In genomic region chr11:111334495-111335123, GRCh38 we compare ENCODE assay signal across 1 cellular context.
TF ChIP-seq lines count a peak whose summit lies in the region.

No MANE protein-coding gene starts in this region.

TF ChIP-seq in HepG2, 621 proteins besides CTCF, POLR2A, EP300 and RAD21 (continued from another document and continues in another):
- TF ChIP-seq CREM (IDR thresholded peaks at IDR 0.05) (peak; percentile 83), CREM (CRISPR knock-in tag; IDR thresholded peaks at IDR 0.05) (no peak), ZNF451 (CRISPR knock-in tag; IDR thresholded peaks at IDR 0.05) (no peak), ETV6 (CRISPR knock-in tag; conservative IDR thresholded peaks at IDR 0.05) (no peak), ZFP41 (CRISPR knock-in tag; IDR thresholded peaks at IDR 0.05; ENCODE audit: borderline replicate concordance) (no peak), ZSCAN5A (CRISPR knock-in tag; IDR thresholded peaks at IDR 0.05; ENCODE audit: borderline replicate concordance) (peak; percentile 26; the same call in 1 of the 2 replicates), LCORL (IDR thresholded peaks at IDR 0.05) (peak; percentile 69; the same call in 1 of the 2 replicates), LCORL (CRISPR knock-in tag; IDR thresholded peaks at IDR 0.05) (peak; percentile 94), CREBL2 (CRISPR knock-in tag; IDR thresholded peaks at IDR 0.05; ENCODE audit: borderline replicate concordance) (no peak), ZNF687 (CRISPR knock-in tag; IDR thresholded peaks at IDR 0.05) (peak; percentile 64), ZMYM4 (CRISPR knock-in tag; IDR thresholded peaks at IDR 0.05) (peak; percentile 66), ISL2 (CRISPR knock-in tag; IDR thresholded peaks at IDR 0.05) (peak; percentile 91), ZMAT3 (CRISPR knock-in tag; conservative IDR thresholded peaks at IDR 0.05) (no peak), ZNF879 (CRISPR knock-in tag; IDR thresholded peaks at IDR 0.05) (no peak), HDAC2 (CRISPR knock-in tag; IDR thresholded peaks at IDR 0.05) (peak; percentile 93), STAG1 (CRISPR knock-in tag; IDR thresholded peaks at IDR 0.05) (peak; percentile 37), ATF4 (CRISPR knock-in tag; IDR thresholded peaks at IDR 0.05) (peak in 1 of 2 experiments; percentile 79; a peak in 2 of 4 replicates), JDP2 (CRISPR knock-in tag; IDR thresholded peaks at IDR 0.05; ENCODE audit: borderline replicate concordance) (no peak), SMAD3 (CRISPR knock-in tag; IDR thresholded peaks at IDR 0.05) (no peak; the same call in 1 of the 2 replicates), ZNF24 (IDR thresholded peaks at IDR 0.05) (no peak), ZNF431 (CRISPR knock-in tag; IDR thresholded peaks at IDR 0.05; ENCODE audit: borderline replicate concordance, low read depth) (peak; percentile 70; the same call in 1 of the 2 replicates), HDAC1 (CRISPR knock-in tag; IDR thresholded peaks at IDR 0.05) (peak; percentile 78), TEAD2 (CRISPR knock-in tag; IDR thresholded peaks at IDR 0.05) (no peak), ZFP37 (CRISPR knock-in tag; IDR thresholded peaks at IDR 0.05; ENCODE audit: borderline replicate concordance) (0 out of 2 replicates have a peak, but pooled peaks have one; percentile 60), ZBTB3 (CRISPR knock-in tag; IDR thresholded peaks at IDR 0.05; ENCODE audit: borderline replicate concordance, low read depth) (no peak), BORCS8-MEF2B (CRISPR knock-in tag; IDR thresholded peaks at IDR 0.05) (no peak; the same call in 1 of the 2 replicates), TBP (CRISPR knock-in tag; IDR thresholded peaks at IDR 0.05) (no peak), HOXA9 (CRISPR knock-in tag; IDR thresholded peaks at IDR 0.05; ENCODE audit: borderline replicate concordance) (no peak), ZNF780A (CRISPR knock-in tag; IDR thresholded peaks at IDR 0.05) (no peak), XRCC5 (optimal IDR thresholded peaks at IDR 0.05; ENCODE audit: low read length) (no peak), ZFP82 (CRISPR knock-in tag; IDR thresholded peaks at IDR 0.05; ENCODE audit: borderline replicate concordance) (no peak), ZNF354B (CRISPR knock-in tag; IDR thresholded peaks at IDR 0.05) (no peak), NCOA5 (CRISPR knock-in tag; IDR thresholded peaks at IDR 0.05) (no peak), THAP7 (CRISPR knock-in tag; IDR thresholded peaks at IDR 0.05) (no peak), HDAC6 (IDR thresholded peaks at IDR 0.05; ENCODE audit: low read depth, low read length) (no peak), ZNF33A (CRISPR knock-in tag; IDR thresholded peaks at IDR 0.05; ENCODE audit: borderline replicate concordance) (no peak), ZBTB40 (IDR thresholded peaks at IDR 0.05) (no peak), ZBTB40 (CRISPR knock-in tag; IDR thresholded peaks at IDR 0.05) (no peak), ZNF678 (CRISPR knock-in tag; IDR thresholded peaks at IDR 0.05) (no peak)
- TF ChIP-seq, protein P1, sequence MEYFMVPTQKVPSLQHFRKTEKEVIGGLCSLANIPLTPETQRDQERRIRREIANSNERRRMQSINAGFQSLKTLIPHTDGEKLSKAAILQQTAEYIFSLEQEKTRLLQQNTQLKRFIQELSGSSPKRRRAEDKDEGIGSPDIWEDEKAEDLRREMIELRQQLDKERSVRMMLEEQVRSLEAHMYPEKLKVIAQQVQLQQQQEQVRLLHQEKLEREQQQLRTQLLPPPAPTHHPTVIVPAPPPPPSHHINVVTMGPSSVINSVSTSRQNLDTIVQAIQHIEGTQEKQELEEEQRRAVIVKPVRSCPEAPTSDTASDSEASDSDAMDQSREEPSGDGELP (IDR thresholded peaks at IDR 0.05; ENCODE audit: borderline replicate concordance, low read depth), result 0 out of 2 replicates have a peak, but pooled peaks have one; percentile 52
- TF ChIP-seq, protein P2, sequence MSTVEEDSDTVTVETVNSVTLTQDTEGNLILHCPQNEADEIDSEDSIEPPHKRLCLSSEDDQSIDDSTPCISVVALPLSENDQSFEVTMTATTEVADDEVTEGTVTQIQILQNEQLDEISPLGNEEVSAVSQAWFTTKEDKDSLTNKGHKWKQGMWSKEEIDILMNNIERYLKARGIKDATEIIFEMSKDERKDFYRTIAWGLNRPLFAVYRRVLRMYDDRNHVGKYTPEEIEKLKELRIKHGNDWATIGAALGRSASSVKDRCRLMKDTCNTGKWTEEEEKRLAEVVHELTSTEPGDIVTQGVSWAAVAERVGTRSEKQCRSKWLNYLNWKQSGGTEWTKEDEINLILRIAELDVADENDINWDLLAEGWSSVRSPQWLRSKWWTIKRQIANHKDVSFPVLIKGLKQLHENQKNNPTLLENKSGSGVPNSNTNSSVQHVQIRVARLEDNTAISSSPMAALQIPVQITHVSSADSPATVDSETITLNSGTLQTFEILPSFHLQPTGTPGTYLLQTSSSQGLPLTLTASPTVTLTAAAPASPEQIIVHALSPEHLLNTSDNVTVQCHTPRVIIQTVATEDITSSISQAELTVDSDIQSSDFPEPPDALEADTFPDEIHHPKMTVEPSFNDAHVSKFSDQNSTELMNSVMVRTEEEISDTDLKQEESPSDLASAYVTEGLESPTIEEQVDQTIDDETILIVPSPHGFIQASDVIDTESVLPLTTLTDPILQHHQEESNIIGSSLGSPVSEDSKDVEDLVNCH (CRISPR knock-in tag; IDR thresholded peaks at IDR 0.05), result no peak
- TF ChIP-seq, protein P3, sequence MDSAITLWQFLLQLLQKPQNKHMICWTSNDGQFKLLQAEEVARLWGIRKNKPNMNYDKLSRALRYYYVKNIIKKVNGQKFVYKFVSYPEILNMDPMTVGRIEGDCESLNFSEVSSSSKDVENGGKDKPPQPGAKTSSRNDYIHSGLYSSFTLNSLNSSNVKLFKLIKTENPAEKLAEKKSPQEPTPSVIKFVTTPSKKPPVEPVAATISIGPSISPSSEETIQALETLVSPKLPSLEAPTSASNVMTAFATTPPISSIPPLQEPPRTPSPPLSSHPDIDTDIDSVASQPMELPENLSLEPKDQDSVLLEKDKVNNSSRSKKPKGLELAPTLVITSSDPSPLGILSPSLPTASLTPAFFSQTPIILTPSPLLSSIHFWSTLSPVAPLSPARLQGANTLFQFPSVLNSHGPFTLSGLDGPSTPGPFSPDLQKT (CRISPR knock-in tag; IDR thresholded peaks at IDR 0.05; ENCODE audit: borderline replicate concordance), result no peak
- TF ChIP-seq, protein P4, sequence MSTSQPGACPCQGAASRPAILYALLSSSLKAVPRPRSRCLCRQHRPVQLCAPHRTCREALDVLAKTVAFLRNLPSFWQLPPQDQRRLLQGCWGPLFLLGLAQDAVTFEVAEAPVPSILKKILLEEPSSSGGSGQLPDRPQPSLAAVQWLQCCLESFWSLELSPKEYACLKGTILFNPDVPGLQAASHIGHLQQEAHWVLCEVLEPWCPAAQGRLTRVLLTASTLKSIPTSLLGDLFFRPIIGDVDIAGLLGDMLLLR (CRISPR knock-in tag; IDR thresholded peaks at IDR 0.05), result peak; percentile 37; the same call in 1 of the 2 replicates
